In the genomic region with DNA sequence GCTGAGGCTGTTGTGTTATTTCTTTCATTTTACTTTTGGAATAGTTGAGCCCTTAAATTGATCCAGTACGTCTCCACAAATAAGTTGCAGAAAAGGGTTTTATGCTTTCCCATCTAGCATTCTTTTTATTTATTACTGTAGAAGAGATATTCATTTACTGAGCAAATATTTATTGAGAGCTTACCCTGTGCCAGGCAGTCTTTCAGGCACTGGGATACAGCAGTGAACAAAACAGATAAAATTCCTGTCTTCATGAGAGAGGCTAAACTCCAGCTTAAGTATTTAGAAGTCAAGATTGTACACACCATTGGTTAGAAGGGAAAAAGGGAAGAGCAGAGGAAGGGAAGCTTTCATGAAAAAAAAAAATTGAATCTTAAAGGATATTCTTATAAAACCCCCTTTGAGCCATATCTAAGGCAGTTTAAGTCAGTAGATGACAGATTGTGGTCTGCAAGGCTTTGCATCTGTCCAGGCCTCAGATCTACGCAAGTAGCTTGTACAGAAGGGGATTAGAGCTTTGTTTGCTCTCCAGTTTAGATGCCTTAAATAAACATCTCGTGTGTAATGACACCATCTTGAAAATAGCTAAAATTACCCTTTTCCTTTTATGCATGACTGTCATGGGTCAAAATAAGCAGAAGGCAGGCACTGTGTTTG, we compare ENCODE assay signal across 1 cellular context.
TF ChIP-seq lines count a peak whose summit lies in the region.

No MANE protein-coding gene starts in this region.

TF ChIP-seq in GM12891, 5 proteins besides CTCF, POLR2A, EP300 and RAD21:
- TF ChIP-seq TAF1 (IDR thresholded peaks at IDR 0.05; ENCODE audit: low read depth, low read length) (no peak), SPI1 (IDR thresholded peaks at IDR 0.05; ENCODE audit: low read depth, low read length) (no peak), POU2F2 (IDR thresholded peaks at IDR 0.05; ENCODE audit: low read depth, low read length) (no peak), POLR2AphosphoS5 (IDR thresholded peaks at IDR 0.05; ENCODE audit: low read depth, low read length) (no peak), PAX5 (IDR thresholded peaks at IDR 0.05; ENCODE audit: insufficient read depth, low read length, severe bottlenecking) (no peak)
